In the genomic region with DNA sequence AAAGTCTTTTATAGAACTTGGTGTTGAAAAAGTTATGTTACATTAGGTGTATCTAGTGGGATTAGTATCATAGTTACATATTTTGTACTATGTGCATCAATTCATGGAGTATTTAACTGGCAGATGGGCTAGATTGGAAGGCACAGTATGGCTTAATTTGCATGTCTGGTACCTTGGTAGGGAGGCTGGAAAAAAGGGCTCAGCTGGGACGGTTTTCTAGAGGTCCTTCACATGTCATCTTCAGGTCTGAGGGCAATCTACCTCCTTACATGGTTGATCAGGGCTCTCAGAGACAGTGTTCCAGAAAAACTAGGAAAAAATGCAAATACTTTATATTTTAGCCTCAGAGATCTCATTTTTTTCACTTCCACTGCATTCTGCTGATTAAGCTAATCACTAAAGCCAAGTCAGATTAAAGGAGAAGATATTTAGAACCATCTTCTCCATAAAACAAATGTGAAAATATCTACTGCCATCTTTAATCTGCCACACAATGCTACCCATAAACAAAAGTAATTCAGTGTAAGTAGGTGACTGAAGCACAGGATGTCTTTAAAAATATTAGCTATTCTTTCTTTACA, we compare ENCODE assay signal across 14 cellular contexts.
DNase-seq lines count a peak whose midpoint lies in the region; ATAC-seq, FAIRE-seq and TF ChIP-seq lines count a peak whose summit lies in the region.
"Had no signal": no experiment of that assay in that cellular context is flagged by ENCODE, and none has a peak within 500 bp of the region (broad histone marks: within the 10 kb centered on the region; RNA-seq: fewer than 3 reads in every experiment).

No MANE protein-coding gene starts in this region.

- in situ Hi-C loops in HepG2 (cut with HindIII; ENCODE audit: extremely low pct_ligation_motif_present, low pct_unique_long_range_greater_than_20kb) = no loop called here

- H3K4me1 ChIP-seq in HepG2 (ENCODE audit: insufficient read depth, low read length) = no peaks in the 10 kb centered on the region
- H3K4me1 ChIP-seq in right lobe of liver = no peaks in the 10 kb centered on the region
- H3K4me1 ChIP-seq in Loucy (ENCODE audit: insufficient read depth, low read length, poor library complexity, severe bottlenecking) = peaks cover 64% of the 10 kb centered on the region
- H3K4me1 ChIP-seq in PC-3 (ENCODE audit: insufficient read depth, low read length) = peaks cover 24% of the 10 kb centered on the region
- H3K4me1 ChIP-seq: HAP-1 had no signal

- intact Hi-C loops in HepG2 (cut with micrococcal nuclease; ENCODE audit: unreplicated experiment) (no loop called here), right lobe of liver (cut with DNase I) (no loop called here), PC-3 (cut with micrococcal nuclease) (loop anchor here (5.0 kb wide), 1 partner anchor 36 kb away; no protein-coding TSS in a partner anchor)

- BruUV-seq in HepG2 (replicated peaks; lab: Mats Ljungman, UMichigan) (no TSS peak), PC-3 (replicated peaks; lab: Mats Ljungman, UMichigan) (no TSS peak)

- no peak overlapping the region for H3K9ac ChIP-seq in HepG2 (ENCODE audit: insufficient read depth, low read depth, low read length)
- H3K9ac ChIP-seq in Loucy (ENCODE audit: low read depth, low read length, poor library complexity, severe bottlenecking) = peak overlapping the region; percentile 25
- H3K9ac ChIP-seq in PC-3 (ENCODE audit: low read length) = 0 out of 2 replicates have a peak overlapping the region, but pooled peaks have one; percentile 10
- H3K9ac ChIP-seq: BLaER1 treated with 17β-estradiol and CSF1 and Interleukin-3, amounts not matched to agents 10 nM and 100 nM had no signal

- TF ChIP-seq EP300 in HepG2 (IDR thresholded peaks at IDR 0.05; ENCODE audit: low read depth in 2 of 2, low read length in 2 of 2) (no peak), HepG2 (CRISPR knock-in tag; IDR thresholded peaks at IDR 0.05; ENCODE audit: borderline replicate concordance) (no peak)

- WGBS in HepG2 (ENCODE audit: low lambda C conversion rate) = 0% methylated on average over 1 of the region's 1 CpG
- 27% methylated on average over 1 of the region's 1 CpG for WGBS in right lobe of liver (ENCODE audit: insufficient coverage, low coverage, low lambda C conversion rate, missing lambda C conversion rate)

- H3K36me3 ChIP-seq in HepG2 (replicated peaks in 1 of 2; ENCODE audit: control insufficient read depth in 1 of 2, insufficient read depth in 2 of 2, low read length in 2 of 2) (no peaks in the 10 kb centered on the region), right lobe of liver (no peaks in the 10 kb centered on the region), Loucy (ENCODE audit: insufficient read depth, low read length) (no peaks in the 10 kb centered on the region), PC-3 (ENCODE audit: low read depth, low read length) (no peaks in the 10 kb centered on the region)
- H3K36me3 ChIP-seq: BLaER1 treated with 17β-estradiol and CSF1 and Interleukin-3, amounts not matched to agents 10 nM and 100 nM; HAP-1 had no signal

- no peak for TF ChIP-seq CTCF in HepG2 (CRISPR knock-in tag; IDR thresholded peaks at IDR 0.05)
- TF ChIP-seq CTCF in right lobe of liver (IDR thresholded peaks at IDR 0.05) = no peak
- TF ChIP-seq CTCF in Loucy (conservative IDR thresholded peaks at IDR 0.05; ENCODE audit: low read length) = no peak
- no peak for TF ChIP-seq CTCF in PC-3 (conservative IDR thresholded peaks at IDR 0.05; ENCODE audit: low read depth, low read length)

- ATAC-seq in HepG2 (no peak), right lobe of liver (no peak), PC-3 (no peak), GM19035 (IDR thresholded peaks at IDR 0.05; ENCODE audit: unreplicated experiment) (no peak), HG02970 (IDR thresholded peaks at IDR 0.05; ENCODE audit: low FRiP score, unreplicated experiment) (no peak)
- ATAC-seq: CD8-positive, alpha-beta T cell; GM12878 had no signal

- H3K27ac ChIP-seq in HepG2 (ENCODE audit: extremely low read length, insufficient read depth, low read length) (no peak overlapping the region), right lobe of liver (no peak overlapping the region), PC-3 (ENCODE audit: low read length) (peak overlapping the region; percentile 66)
- H3K27ac ChIP-seq: BLaER1 treated with 17β-estradiol and CSF1 and Interleukin-3, amounts not matched to agents 10 nM and 100 nM had no signal

- FAIRE-seq in HepG2 (lab: Jason Lieb, UNC) = no peak
- FAIRE-seq: GM12878, GM19239 had no signal

- TF ChIP-seq RAD21 in HepG2 (CRISPR knock-in tag; IDR thresholded peaks at IDR 0.05) = no peak

- H2AFZ ChIP-seq in HepG2 (ENCODE audit: low read length) (no peak overlapping the region), Loucy (ENCODE audit: low read length) (no peak overlapping the region), PC-3 (ENCODE audit: low read length) (no peak overlapping the region)

- H3K79me2 ChIP-seq in HepG2 (ENCODE audit: insufficient read depth, low read length) (no peaks in the 10 kb centered on the region), Loucy (ENCODE audit: insufficient read depth, low read length) (no peaks in the 10 kb centered on the region), PC-3 (ENCODE audit: low read length) (no peaks in the 10 kb centered on the region)

- TF ChIP-seq POLR2A in HepG2 (IDR thresholded peaks at IDR 0.05; ENCODE audit: insufficient read depth in 1 of 2, low read depth in 2 of 2, low read length in 2 of 2) = no peak
- no peak for TF ChIP-seq POLR2A in right lobe of liver (IDR thresholded peaks at IDR 0.05)

- DNase-seq in HepG2 (ENCODE audit: low spot score) = no peak
- DNase-seq in right lobe of liver = no peak
- no peak for DNase-seq in PC-3
- no peak for DNase-seq in NAMALWA (ENCODE audit: low spot score)
- DNase-seq: 8988T; CD8-positive, alpha-beta T cell; DND-41 had no signal

- H3K4me3 ChIP-seq in HepG2 (replicated peaks in 1 of 3; ENCODE audit: insufficient read depth in 1 of 3, low read depth in 2 of 3, low read length in 3 of 3) (no peak overlapping the region), right lobe of liver (no peak overlapping the region), Loucy (ENCODE audit: low read length, poor library complexity, severe bottlenecking) (peak overlapping the region; percentile 31), PC-3 (ENCODE audit: low read length) (no peak overlapping the region)
- H3K4me3 ChIP-seq: BLaER1 treated with 17β-estradiol and CSF1 and Interleukin-3, amounts not matched to agents 10 nM and 100 nM; GM12878; HAP-1 had no signal

- no peaks in the 10 kb centered on the region for H3K27me3 ChIP-seq in HepG2 (ENCODE audit: control insufficient read depth in 1 of 2, insufficient read depth in 2 of 2, low read length in 2 of 2)
- no peaks in the 10 kb centered on the region for H3K27me3 ChIP-seq in right lobe of liver
- no peaks in the 10 kb centered on the region for H3K27me3 ChIP-seq in Loucy (ENCODE audit: insufficient read depth, low read length, poor library complexity, severe bottlenecking)
- H3K27me3 ChIP-seq in PC-3 (ENCODE audit: low read length) = no peaks in the 10 kb centered on the region
- H3K27me3 ChIP-seq: BLaER1 treated with 17β-estradiol and CSF1 and Interleukin-3, amounts not matched to agents 10 nM and 100 nM had no signal

- CTCF ChIA-PET in HepG2 (lab: Yijun Ruan, JAX; ENCODE audit: low intra/inter-chr PET ratio, low total read pairs) (no interaction called here), PC-3 (lab: Charles Lee) (interaction anchor here (1.2 kb wide), 1 partner anchor 27 kb away, joined by 4 read pairs; no protein-coding TSS in a partner anchor)

- H3K4me2 ChIP-seq in HepG2 (ENCODE audit: low read depth, low read length) (no peak overlapping the region), Loucy (ENCODE audit: low read depth, low read length, poor library complexity, severe bottlenecking) (peak overlapping the region; percentile 58), PC-3 (ENCODE audit: low read length) (no peak overlapping the region; the same call in 1 of the 2 replicates)
- H3K4me2 ChIP-seq: BLaER1 treated with 17β-estradiol and CSF1 and Interleukin-3, amounts not matched to agents 10 nM and 100 nM had no signal

- H4K20me1 ChIP-seq in HepG2 (ENCODE audit: insufficient read depth, low read length) (no peaks in the 10 kb centered on the region), Loucy (ENCODE audit: insufficient read depth, low read length, poor library complexity, severe bottlenecking) (no peaks in the 10 kb centered on the region), PC-3 (ENCODE audit: low read length) (no peaks in the 10 kb centered on the region)
- H4K20me1 ChIP-seq: BLaER1 treated with 17β-estradiol and CSF1 and Interleukin-3, amounts not matched to agents 10 nM and 100 nM had no signal

- H3K9me2 ChIP-seq in Loucy (replicated peaks; ENCODE audit: low read depth, low read length) (no peaks in the 10 kb centered on the region), PC-3 (replicated peaks; ENCODE audit: low read length) (no peaks in the 10 kb centered on the region)

- H3K9me3 ChIP-seq in HepG2 (ENCODE audit: low read length) (no peaks in the 10 kb centered on the region), right lobe of liver (no peaks in the 10 kb centered on the region), Loucy (ENCODE audit: insufficient read depth, low read depth, low read length) (no peaks in the 10 kb centered on the region), PC-3 (ENCODE audit: low read length) (no peaks in the 10 kb centered on the region)
- H3K9me3 ChIP-seq: HAP-1 had no signal

- POLR2A ChIA-PET in HepG2 (lab: Yijun Ruan, JAX) = no interaction called here
- POLR2A ChIA-PET in PC-3 (lab: Charles Lee; ENCODE audit: unreplicated experiment) = no interaction called here

- H3F3A ChIP-seq in Loucy (ENCODE audit: low read depth) (peaks cover 13% of the 10 kb centered on the region; the same call in 1 of the 2 replicates), PC-3 (ENCODE audit: low read length, unreplicated experiment) (no peaks in the 10 kb centered on the region)

TF ChIP-seq in HepG2, 621 proteins besides CTCF, POLR2A, EP300 and RAD21:
- TF ChIP-seq NFE2L1 (CRISPR knock-in tag; IDR thresholded peaks at IDR 0.05; ENCODE audit: borderline replicate concordance) = no peak
- peak; percentile 26; the same call in 1 of the 2 replicates for TF ChIP-seq ZNF331 (CRISPR knock-in tag; IDR thresholded peaks at IDR 0.05)
- peak; percentile 43; the same call in 1 of the 2 replicates for TF ChIP-seq MAFF (IDR thresholded peaks at IDR 0.05; ENCODE audit: low read depth, low read length)
- no peak for TF ChIP-seq MED8 (CRISPR knock-in tag; IDR thresholded peaks at IDR 0.05; ENCODE audit: insufficient replicate concordance)
- TF ChIP-seq MAFK (conservative IDR thresholded peaks at IDR 0.05 in 1 of 2, IDR thresholded peaks at IDR 0.05 in 1 of 2; ENCODE audit: low read length in 2 of 2) = peak; percentile 35 to 60; a peak in 2 of 4 replicates
- no peak for TF ChIP-seq ZNF747 (CRISPR knock-in tag; IDR thresholded peaks at IDR 0.05; ENCODE audit: borderline replicate concordance)
- TF ChIP-seq CREM (IDR thresholded peaks at IDR 0.05) = no peak
- no peak for TF ChIP-seq CREM (CRISPR knock-in tag; IDR thresholded peaks at IDR 0.05)
